Comparison of ENCODE assay signal across 21 cellular contexts in the genomic region with DNA sequence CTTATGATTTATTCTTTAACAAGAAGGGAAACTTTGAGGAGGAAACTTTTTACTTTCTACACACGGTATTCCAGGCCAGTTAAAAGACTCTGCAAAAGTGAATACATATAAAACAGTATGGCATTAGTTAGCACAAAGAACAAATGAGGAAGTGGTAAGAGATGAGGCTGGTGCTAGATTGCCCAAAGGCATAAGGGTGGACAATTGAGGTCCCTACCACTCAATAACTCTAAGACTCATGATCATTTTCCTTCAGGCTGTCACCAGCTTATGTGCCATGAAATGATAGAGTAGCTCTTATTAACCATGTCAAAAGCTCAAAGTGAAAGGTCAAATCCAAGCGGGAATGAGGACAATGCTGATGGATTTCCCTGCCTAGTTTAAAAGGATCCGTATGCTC.
A peak's percentile ranks its signal among the peaks of the same experiment; 100 is the strongest.
DNase-seq lines count a peak whose midpoint lies in the region; ATAC-seq, FAIRE-seq and TF ChIP-seq lines count a peak whose summit lies in the region.
"Had no signal": no experiment of that assay in that cellular context is flagged by ENCODE, and none has a peak within 500 bp of the region (broad histone marks: within the 10 kb centered on the region; RNA-seq: fewer than 3 reads in every experiment).

No MANE protein-coding gene starts in this region.

- no peaks in the 10 kb centered on the region for H3K4me1 Mint-ChIP-seq in activated T-helper 1 cell treated with anti-CD3 and anti-CD28 coated beads, Interleukin-12 subunit alpha, Interleukin-12 subunit beta, Interleukin-2, Interleukin-4 antibody, amounts not matched to agents 30 ng/mL and 10 ng/mL and 1 ng/mL, durations not matched to agents 14 hours and 24 hours and 36 hours (ENCODE audit: low read depth)
- no peaks in the 10 kb centered on the region for H3K4me1 Mint-ChIP-seq in mesothelial cell of epicardium
- H3K4me1 Mint-ChIP-seq: H9 had no signal

- DNase-seq in M059J (ENCODE audit: low read depth): peak; percentile 5
- DNase-seq in NB4 (ENCODE audit: low read depth): peak; percentile 5
- DNase-seq in SK-MEL-5 (ENCODE audit: low read depth, low spot score): peak; percentile 66
- no peak for DNase-seq in bronchial epithelial cell (ENCODE audit: low read depth)
- DNase-seq in activated T-helper 1 cell treated with anti-CD3 and anti-CD28 coated beads, Interleukin-12 subunit alpha, Interleukin-12 subunit beta, Interleukin-2, Interleukin-4 antibody, amounts not matched to agents 30 ng/mL and 10 ng/mL and 1 ng/mL, durations not matched to agents 14 hours and 24 hours and 36 hours (ENCODE audit: low spot score): no peak
- no peak for DNase-seq in mesothelial cell of epicardium (ENCODE audit: low spot score in 2 of 2, unreplicated experiment in 2 of 2)
- no peak for DNase-seq in SW 1271 (lab: John Stamatoyannopoulos, UW)
- DNase-seq: BE2C; CD8-positive, alpha-beta T cell; COR-L47; DMS153; DMS79 treated with DMSO at 0.1 percent for 48 hours; EL; GOT3; H9 had no signal

- H3K4me3 Mint-ChIP-seq in activated T-helper 1 cell treated with anti-CD3 and anti-CD28 coated beads, Interleukin-12 subunit alpha, Interleukin-12 subunit beta, Interleukin-2, Interleukin-4 antibody, amounts not matched to agents 30 ng/mL and 10 ng/mL and 1 ng/mL, durations not matched to agents 14 hours and 24 hours and 36 hours: no peak overlapping the region
- H3K4me3 Mint-ChIP-seq in mesothelial cell of epicardium: no peak overlapping the region
- H3K4me3 Mint-ChIP-seq: CD8-positive, alpha-beta T cell; H9 had no signal

- H3K27me3 ChIP-seq in bronchial epithelial cell (ENCODE audit: control insufficient read depth, insufficient read depth, low read length): no peaks in the 10 kb centered on the region
- H3K27me3 ChIP-seq: BE2C had no signal

- no peak for TF ChIP-seq CTCF in NB4 (IDR thresholded peaks at IDR 0.05; ENCODE audit: low read depth, low read length)
- TF ChIP-seq CTCF in bronchial epithelial cell (IDR thresholded peaks at IDR 0.05; ENCODE audit: insufficient read depth, low read length, severe bottlenecking): no peak
- TF ChIP-seq CTCF in mesothelial cell of epicardium (IDR thresholded peaks at IDR 0.05; ENCODE audit: unreplicated experiment): no peak

- in situ Hi-C loops in SK-MEL-5 (cut with HindIII; ENCODE audit: low pct_unique_long_range_greater_than_20kb, low sequenced_read_pairs): no loop called here

- no peak for ATAC-seq in GM18502 (IDR thresholded peaks at IDR 0.05; ENCODE audit: poor library complexity, unreplicated experiment)
- ATAC-seq: CD8-positive, alpha-beta T cell had no signal

- H3K4me3 ChIP-seq in NB4 (ENCODE audit: low read depth, low read length): no peak overlapping the region
- H3K4me3 ChIP-seq in bronchial epithelial cell (ENCODE audit: low read depth, low read length): no peak overlapping the region

- TF ChIP-seq POLR2A in NB4 (IDR thresholded peaks at IDR 0.05; ENCODE audit: extremely low read depth, insufficient read length): no peak

- peaks cover 5% of the 10 kb centered on the region for H3K9me3 Mint-ChIP-seq in activated T-helper 1 cell treated with anti-CD3 and anti-CD28 coated beads, Interleukin-12 subunit alpha, Interleukin-12 subunit beta, Interleukin-2, Interleukin-4 antibody, amounts not matched to agents 30 ng/mL and 10 ng/mL and 1 ng/mL, durations not matched to agents 14 hours and 24 hours and 36 hours
- H3K9me3 Mint-ChIP-seq in mesothelial cell of epicardium: no peaks in the 10 kb centered on the region
- H3K9me3 Mint-ChIP-seq: H9 had no signal

- intact Hi-C loops in activated T-helper 1 cell treated with anti-CD3 and anti-CD28 coated beads, Interleukin-12 subunit alpha, Interleukin-12 subunit beta, Interleukin-2, Interleukin-4 antibody, amounts not matched to agents 30 ng/mL and 10 ng/mL and 1 ng/mL, durations not matched to agents 14 hours and 24 hours and 36 hours (cut with micrococcal nuclease): no loop called here

- no peaks in the 10 kb centered on the region for H3K36me3 ChIP-seq in bronchial epithelial cell (ENCODE audit: control insufficient read depth, insufficient read depth, low read length)
- H3K36me3 ChIP-seq: BE2C had no signal

- FAIRE-seq in bronchial epithelial cell (lab: Jason Lieb, UNC): peak; percentile 89
- FAIRE-seq: A204.1, D721Med, G401.6, GM12892, GM19239 had no signal

- H3K27me3 Mint-ChIP-seq in activated T-helper 1 cell treated with anti-CD3 and anti-CD28 coated beads, Interleukin-12 subunit alpha, Interleukin-12 subunit beta, Interleukin-2, Interleukin-4 antibody, amounts not matched to agents 30 ng/mL and 10 ng/mL and 1 ng/mL, durations not matched to agents 14 hours and 24 hours and 36 hours (ENCODE audit: insufficient read depth): no peaks in the 10 kb centered on the region
- peaks cover 2% of the 10 kb centered on the region for H3K27me3 Mint-ChIP-seq in mesothelial cell of epicardium (ENCODE audit: low read depth)

- H3K27ac Mint-ChIP-seq in activated T-helper 1 cell treated with anti-CD3 and anti-CD28 coated beads, Interleukin-12 subunit alpha, Interleukin-12 subunit beta, Interleukin-2, Interleukin-4 antibody, amounts not matched to agents 30 ng/mL and 10 ng/mL and 1 ng/mL, durations not matched to agents 14 hours and 24 hours and 36 hours: no peak overlapping the region
- H3K27ac Mint-ChIP-seq in mesothelial cell of epicardium: no peak overlapping the region
- H3K27ac Mint-ChIP-seq: CD8-positive, alpha-beta T cell; H9 had no signal

- H3K36me3 Mint-ChIP-seq in activated T-helper 1 cell treated with anti-CD3 and anti-CD28 coated beads, Interleukin-12 subunit alpha, Interleukin-12 subunit beta, Interleukin-2, Interleukin-4 antibody, amounts not matched to agents 30 ng/mL and 10 ng/mL and 1 ng/mL, durations not matched to agents 14 hours and 24 hours and 36 hours (ENCODE audit: low read depth): no peaks in the 10 kb centered on the region
- no peaks in the 10 kb centered on the region for H3K36me3 Mint-ChIP-seq in mesothelial cell of epicardium
- H3K36me3 Mint-ChIP-seq: CD8-positive, alpha-beta T cell had no signal

Comparison
In these comparisons a context has a peak if more than half of its experiments do, and no peak if none do; other contexts are left out.
1. DNase-seq: peak in M059J (single experiment), NB4 (single experiment) and SK-MEL-5 (single experiment); none in bronchial epithelial cell (single experiment), activated T-helper 1 cell treated with anti-CD3 and anti-CD28 coated beads, Interleukin-12 subunit alpha, Interleukin-12 subunit beta, Interleukin-2, Interleukin-4 antibody, amounts not matched to agents 30 ng/mL and 10 ng/mL and 1 ng/mL, durations not matched to agents 14 hours and 24 hours and 36 hours (single experiment), mesothelial cell of epicardium (0 of 2) and SW 1271 (0 of 2).